7 cellular contexts compared by ENCODE assay signal in the genomic region with DNA sequence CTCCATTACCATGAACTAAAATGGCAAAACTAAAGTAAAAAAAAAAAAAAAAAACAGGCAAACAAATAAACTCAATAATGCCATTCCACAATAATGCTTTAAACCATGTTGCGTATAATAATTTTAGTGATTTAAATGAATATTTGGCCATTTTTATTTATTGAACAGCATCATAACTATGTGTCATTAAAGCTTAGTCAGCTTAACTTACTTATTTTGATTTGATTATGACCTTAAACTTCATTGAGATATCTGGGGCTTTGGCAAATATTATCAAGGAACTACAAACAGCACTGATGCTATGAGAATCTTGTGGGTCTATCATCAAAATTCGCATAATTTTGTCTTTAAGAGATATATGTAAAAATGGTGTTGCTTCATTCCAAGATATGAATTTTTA.
"Had no signal": no experiment of that assay in that cellular context is flagged by ENCODE, and none has a peak within 500 bp of the region (broad histone marks: within the 10 kb centered on the region; RNA-seq: fewer than 3 reads in every experiment).

No MANE protein-coding gene starts in this region.

- H3K4me3 ChIP-seq: GM12878 had no signal

- FAIRE-seq: GM12878, GM12891, GM12892, GM18507, GM19239 had no signal

- DNase-seq: GDM1, GF-D8 had no signal

- ATAC-seq: GM12878 had no signal
